ENCODE assay signal across 18 cellular contexts in the genomic region with DNA sequence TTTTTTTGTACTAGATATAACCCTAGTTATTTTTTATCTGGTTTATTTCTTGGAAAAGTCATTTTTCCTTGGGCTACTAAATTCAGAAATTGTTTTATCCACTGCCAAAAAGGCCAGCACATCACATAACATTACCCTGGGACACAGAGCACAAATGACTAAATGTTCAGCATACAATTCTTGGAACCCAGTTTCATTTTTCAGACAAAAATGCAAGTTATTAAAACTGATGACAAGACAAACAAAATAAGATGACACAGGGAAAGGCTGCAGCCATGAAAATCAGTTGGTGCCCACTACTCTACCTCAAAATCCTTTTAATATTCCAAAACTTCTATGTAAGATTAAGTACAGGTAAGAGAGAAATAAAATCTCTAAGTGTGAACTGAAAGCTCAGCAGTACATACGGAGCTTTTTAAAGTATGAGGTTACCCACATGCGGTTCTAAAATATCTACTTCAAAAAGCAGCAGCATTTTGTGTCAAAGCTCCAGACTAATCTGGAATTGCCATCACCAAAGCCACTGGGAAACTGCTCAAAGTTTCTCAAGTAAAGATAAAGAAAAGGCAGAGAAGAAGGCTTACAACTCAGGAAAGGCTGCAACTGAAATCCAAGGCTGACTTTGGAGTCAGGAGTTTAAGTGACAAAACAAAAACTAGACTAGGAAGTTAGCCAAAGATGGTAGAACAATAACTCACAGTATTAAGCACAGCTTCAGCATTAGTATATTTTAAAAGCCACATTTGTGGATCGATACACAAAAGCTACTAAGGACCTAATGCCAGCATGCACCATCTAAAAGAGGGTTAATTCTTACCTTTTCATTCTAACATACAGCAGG. TPM values are rescaled to one million over a fixed set of nuclear protein-coding genes. Genes with fewer than 3 reads are reported as not detected.
DNase-seq lines count a peak whose midpoint lies in the region; ATAC-seq and TF ChIP-seq lines count a peak whose summit lies in the region.
"Had no signal": no experiment of that assay in that cellular context is flagged by ENCODE, and none has a peak within 500 bp of the region (broad histone marks: within the 10 kb centered on the region; RNA-seq: fewer than 3 reads in every experiment).

No MANE protein-coding gene starts in this region.

- H3K4me3 Mint-ChIP-seq in activated T-cell treated with anti-CD3 and anti-CD28 coated beads, Interleukin-2, amount 50 U/mL, for 72 hours = peak overlapping the region in 1 of 2 donors; percentile 37
- no peak overlapping the region for H3K4me3 Mint-ChIP-seq in T-cell
- H3K4me3 Mint-ChIP-seq: stimulated activated memory B cell treated with anti-CD40 and anti-IgM and Interleukin-4, amounts not matched to agents 10 μg/mL and 1 μg/mL and 100 μg/mL, for 72 hours had no signal

- POLR2A ChIA-PET in T-cell (lab: Charles Lee) = interaction anchor here in 1 of 2 donors (0.7 kb wide), 1 partner anchor 16 kb away, joined by 3 read pairs; no protein-coding TSS in a partner anchor

- H3K27me3 Mint-ChIP-seq in activated T-cell treated with anti-CD3 and anti-CD28 coated beads, Interleukin-2, amount 50 U/mL, for 72 hours (ENCODE audit: low read depth) = no peaks in the 10 kb centered on the region
- no peaks in the 10 kb centered on the region for H3K27me3 Mint-ChIP-seq in T-cell
- H3K27me3 Mint-ChIP-seq: stimulated activated memory B cell treated with anti-CD40 and anti-IgM and Interleukin-4, amounts not matched to agents 10 μg/mL and 1 μg/mL and 100 μg/mL, for 72 hours had no signal

- TF ChIP-seq CTCF in dorsolateral prefrontal cortex (IDR thresholded peaks at IDR 0.05 in 54 of 56, conservative IDR thresholded peaks at IDR 0.05 in 2 of 56; ENCODE audit: low read depth in 1 of 56, partially characterized antibody in 56 of 56) = no peak

- peak overlapping the region; percentile 66 for H3K27ac Mint-ChIP-seq in activated T-cell treated with anti-CD3 and anti-CD28 coated beads, Interleukin-2, amount 50 U/mL, for 72 hours
- H3K27ac Mint-ChIP-seq in T-cell = peak overlapping the region; percentile 27 to 56
- H3K27ac Mint-ChIP-seq: stimulated activated memory B cell treated with anti-CD40 and anti-IgM and Interleukin-4, amounts not matched to agents 10 μg/mL and 1 μg/mL and 100 μg/mL, for 72 hours had no signal

- no peaks in the 10 kb centered on the region for H3K27me3 ChIP-seq in dorsolateral prefrontal cortex
- H3K27me3 ChIP-seq: left lung, pancreas had no signal

- CTCF ChIA-PET in T-cell (lab: Charles Lee) = interaction anchor here in 1 of 2 donors (0.6 kb wide), 1 partner anchor 267 kb away, joined by 3 read pairs; no protein-coding TSS in a partner anchor

- no peaks in the 10 kb centered on the region for H3K9me3 Mint-ChIP-seq in activated T-cell treated with anti-CD3 and anti-CD28 coated beads, Interleukin-2, amount 50 U/mL, for 72 hours
- H3K9me3 Mint-ChIP-seq in T-cell = no peaks in the 10 kb centered on the region
- H3K9me3 Mint-ChIP-seq: stimulated activated memory B cell treated with anti-CD40 and anti-IgM and Interleukin-4, amounts not matched to agents 10 μg/mL and 1 μg/mL and 100 μg/mL, for 72 hours had no signal

- DNase-seq in activated T-cell treated with anti-CD3 and anti-CD28 coated beads, Interleukin-2, amount 50 U/mL, for 72 hours = no peak
- no peak for DNase-seq in activated T-cell treated with anti-CD3 and anti-CD28 coated beads, Interleukin-2, amount 50 U/mL, for 1 hour
- DNase-seq in T-cell = no peak
- no peak for DNase-seq in dorsolateral prefrontal cortex
- DNase-seq in stromal cell of bone marrow (ENCODE audit: low read depth) = peak; percentile 11
- no peak for DNase-seq in NCI-H2029 (lab: John Stamatoyannopoulos, UW)
- DNase-seq: GDM1, KBM-7, left lung, NCI-H1105 treated with DMSO at 0.1 percent for 48 hours, NCI-H226, pancreas, SIG-M5, T1000 had no signal

- ATAC-seq in activated T-cell treated with anti-CD3 and anti-CD28 coated beads, Interleukin-2, amount 50 U/mL, for 72 hours (replicated peaks in 1 of 2) = no peak
- ATAC-seq in T-cell (replicated peaks in 1 of 4) (no peak), GM21576 (IDR thresholded peaks at IDR 0.05; ENCODE audit: unreplicated experiment) (no peak), HG03469 (IDR thresholded peaks at IDR 0.05; ENCODE audit: unreplicated experiment) (no peak)
- ATAC-seq: HCT116; left lung; stimulated activated memory B cell treated with anti-CD40 and anti-IgM and Interleukin-4, amounts not matched to agents 10 μg/mL and 1 μg/mL and 100 μg/mL, for 72 hours had no signal

- H3K4me1 Mint-ChIP-seq in activated T-cell treated with anti-CD3 and anti-CD28 coated beads, Interleukin-2, amount 50 U/mL, for 72 hours (ENCODE audit: low read depth) = peaks cover 8% of the 10 kb centered on the region
- H3K4me1 Mint-ChIP-seq in T-cell = peaks cover 11 to 13% (median 13%) of the 10 kb centered on the region in 3 donors
- H3K4me1 Mint-ChIP-seq: stimulated activated memory B cell treated with anti-CD40 and anti-IgM and Interleukin-4, amounts not matched to agents 10 μg/mL and 1 μg/mL and 100 μg/mL, for 72 hours had no signal

- intact Hi-C loops in dorsolateral prefrontal cortex (cut with DNase I) = no loop called here

- peak overlapping the region in 55 of 59 donors; percentile 6 to 93 (median 76) for H3K27ac ChIP-seq in dorsolateral prefrontal cortex
- H3K27ac ChIP-seq: left lung, pancreas had no signal

- H3K4me3 ChIP-seq in dorsolateral prefrontal cortex = peak overlapping the region in 14 of 59 donors; percentile 0 to 37 (median 6)
- H3K4me3 ChIP-seq: left lung, pancreas had no signal

- peaks cover 9 to 16% of the 10 kb centered on the region in 2 donors for H3K36me3 Mint-ChIP-seq in activated T-cell treated with anti-CD3 and anti-CD28 coated beads, Interleukin-2, amount 50 U/mL, for 72 hours (ENCODE audit: insufficient read depth in 2 of 2)
- peaks cover 54% of the 10 kb centered on the region for H3K36me3 Mint-ChIP-seq in T-cell

RNA-seq across cellular contexts. Expression of a gene that starts 41.4 kb away (rescaled TPM):
- total RNA-seq in activated T-cell treated with anti-CD3 and anti-CD28 coated beads, Interleukin-2, amount 50 U/mL, for 72 hours = 10 to 100 TPM; 83.2 to 87.0 TPM
- 100 to 1,000 TPM in 3 of 5 donors, 10 to 100 TPM in 2; 96.6 to 152 (median 101) TPM for total RNA-seq in T-cell
- total RNA-seq in dorsolateral prefrontal cortex = 100 to 1,000 TPM in 99 of 120 experiments, 10 to 100 TPM in 21; 81.3 to 131 (median 109) TPM

RNA-seq across cellular contexts. Expression of a gene that starts 42.8 kb away (rescaled TPM):
- 10 to 100 TPM in 1 of 2 donors, 1 to 10 TPM in 1; 9.9 to 13.3 TPM for total RNA-seq in activated T-cell treated with anti-CD3 and anti-CD28 coated beads, Interleukin-2, amount 50 U/mL, for 72 hours
- total RNA-seq in T-cell (1 to 10 TPM; 7.6 to 9.9 (median 9.3) TPM), dorsolateral prefrontal cortex (10 to 100 TPM; 20.7 to 60.6 (median 39.9) TPM)
